In genomic region chr10:77943086-77943901, GRCh38 we compare ENCODE assay signal across 1 cellular context.
TF ChIP-seq lines count a peak whose summit lies in the region.

No MANE protein-coding gene starts in this region.

TF ChIP-seq in HEK293, 187 proteins besides CTCF, POLR2A, EP300 and RAD21 (continued from another document):
- TF ChIP-seq REST (tag by site-specific recombination; IDR thresholded peaks at IDR 0.05) (no peak), SCRT2 (tag by site-specific recombination; IDR thresholded peaks at IDR 0.05) (no peak)
